Comparison of ENCODE assay signal across 22 cellular contexts in genomic region chr4:119795986-119796578, GRCh38.
DNase-seq lines count a peak whose midpoint lies in the region; ATAC-seq, FAIRE-seq and TF ChIP-seq lines count a peak whose summit lies in the region.
"Had no signal": no experiment of that assay in that cellular context is flagged by ENCODE, and none has a peak within 500 bp of the region (broad histone marks: within the 10 kb centered on the region; RNA-seq: fewer than 3 reads in every experiment).

No MANE protein-coding gene starts in this region.

- no peak overlapping the region for H3K4me3 ChIP-seq in HepG2 (replicated peaks in 1 of 3; ENCODE audit: insufficient read depth in 1 of 3, low read depth in 2 of 3, low read length in 3 of 3)
- H3K4me3 ChIP-seq in right lobe of liver: no peak overlapping the region
- H3K4me3 ChIP-seq in HAP-1: no peak overlapping the region
- H3K4me3 ChIP-seq: BLaER1 treated with 17β-estradiol and CSF1 and Interleukin-3, amounts not matched to agents 10 nM and 100 nM; SJCRH30 had no signal

- no peak for TF ChIP-seq RAD21 in HepG2 (CRISPR knock-in tag; IDR thresholded peaks at IDR 0.05)

- H3K4me1 ChIP-seq in HepG2 (ENCODE audit: insufficient read depth, low read length) (no peaks in the 10 kb centered on the region), right lobe of liver (no peaks in the 10 kb centered on the region), HAP-1 (no peaks in the 10 kb centered on the region)
- H3K4me1 ChIP-seq: BLaER1 treated with 17β-estradiol and CSF1 and Interleukin-3, amounts not matched to agents 10 nM and 100 nM; SJCRH30 had no signal

- H3K36me3 Mint-ChIP-seq in activated T-cell treated with anti-CD3 and anti-CD28 coated beads, Interleukin-2, amount 50 U/mL, for 4 hours (ENCODE audit: insufficient read depth): no peaks in the 10 kb centered on the region
- H3K36me3 Mint-ChIP-seq: CD4-positive, alpha-beta memory T cell had no signal

- H3K79me2 ChIP-seq in HepG2 (ENCODE audit: insufficient read depth, low read length): no peaks in the 10 kb centered on the region

- H3K9ac ChIP-seq in HepG2 (ENCODE audit: insufficient read depth, low read depth, low read length): no peak overlapping the region
- H3K9ac ChIP-seq: BLaER1 treated with 17β-estradiol and CSF1 and Interleukin-3, amounts not matched to agents 10 nM and 100 nM had no signal

- H3K27me3 ChIP-seq in HepG2 (ENCODE audit: control insufficient read depth in 1 of 2, insufficient read depth in 2 of 2, low read length in 2 of 2): no peaks in the 10 kb centered on the region
- no peaks in the 10 kb centered on the region for H3K27me3 ChIP-seq in right lobe of liver
- H3K27me3 ChIP-seq in HAP-1 (ENCODE audit: low read depth): no peaks in the 10 kb centered on the region; the same call in 1 of the 2 replicates
- H3K27me3 ChIP-seq: BLaER1 treated with 17β-estradiol and CSF1 and Interleukin-3, amounts not matched to agents 10 nM and 100 nM; SJCRH30 had no signal

- WGBS in HepG2 (ENCODE audit: low lambda C conversion rate): 14% methylated on average over 3 of the region's 3 CpGs
- 52% methylated on average over 3 of the region's 3 CpGs for WGBS in right lobe of liver (ENCODE audit: insufficient coverage, low coverage, low lambda C conversion rate, missing lambda C conversion rate)

- H3K27ac ChIP-seq in HepG2 (ENCODE audit: extremely low read length, insufficient read depth, low read length): no peak overlapping the region
- no peak overlapping the region for H3K27ac ChIP-seq in right lobe of liver
- H3K27ac ChIP-seq: BLaER1 treated with 17β-estradiol and CSF1 and Interleukin-3, amounts not matched to agents 10 nM and 100 nM; SJCRH30 had no signal

- FAIRE-seq in HepG2 (lab: Jason Lieb, UNC): no peak
- FAIRE-seq: GM18507, H1 had no signal

- no peaks in the 10 kb centered on the region for H3K4me1 Mint-ChIP-seq in activated T-cell treated with anti-CD3 and anti-CD28 coated beads, Interleukin-2, amount 50 U/mL, for 4 hours (ENCODE audit: low read depth)
- H3K4me1 Mint-ChIP-seq: CD4-positive, alpha-beta memory T cell had no signal

- no peak overlapping the region for H3K4me2 ChIP-seq in HepG2 (ENCODE audit: low read depth, low read length)
- H3K4me2 ChIP-seq: BLaER1 treated with 17β-estradiol and CSF1 and Interleukin-3, amounts not matched to agents 10 nM and 100 nM had no signal

- intact Hi-C loops in HepG2 (cut with micrococcal nuclease; ENCODE audit: unreplicated experiment) (no loop called here), right lobe of liver (cut with DNase I) (no loop called here), left colon (cut with DNase I, micrococcal nuclease) (no loop called here)

- no peaks in the 10 kb centered on the region for H3K27me3 Mint-ChIP-seq in activated T-cell treated with anti-CD3 and anti-CD28 coated beads, Interleukin-2, amount 50 U/mL, for 4 hours (ENCODE audit: low read depth)

- no peak for DNase-seq in HepG2 (ENCODE audit: low spot score)
- no peak for DNase-seq in right lobe of liver
- peak; percentile 17 for DNase-seq in fibroblast of gingiva (ENCODE audit: low read depth)
- no peak for DNase-seq in left colon
- no peak for DNase-seq in midbrain (lab: John Stamatoyannopoulos, UW)
- DNase-seq in activated T-cell treated with anti-CD3 and anti-CD28 coated beads, Interleukin-2, amount 50 U/mL, for 4 hours: no peak
- no peak for DNase-seq in HAP-1 (ENCODE audit: low spot score in 2 of 2)
- DNase-seq in SHP77 treated with DMSO at 0.1 percent for 48 hours (lab: John Stamatoyannopoulos, UW): no peak
- DNase-seq: 8988T; Caco-2; CD4-positive, alpha-beta memory T cell; DND-41; GDM1; Kasumi-1; MM.1S; NCI-H1048; NCI-H1417 treated with DMSO at 0.1 percent for 48 hours; NCI-H187; SJCRH30 had no signal

- H3K9me3 Mint-ChIP-seq in activated T-cell treated with anti-CD3 and anti-CD28 coated beads, Interleukin-2, amount 50 U/mL, for 4 hours: no peaks in the 10 kb centered on the region
- H3K9me3 Mint-ChIP-seq: CD4-positive, alpha-beta memory T cell had no signal

- TF ChIP-seq CTCF in HepG2 (CRISPR knock-in tag; IDR thresholded peaks at IDR 0.05) (no peak), right lobe of liver (IDR thresholded peaks at IDR 0.05) (no peak)

- H3K36me3 ChIP-seq in HepG2 (replicated peaks in 1 of 2; ENCODE audit: control insufficient read depth in 1 of 2, insufficient read depth in 2 of 2, low read length in 2 of 2) (no peaks in the 10 kb centered on the region), right lobe of liver (no peaks in the 10 kb centered on the region), HAP-1 (replicated peaks) (no peaks in the 10 kb centered on the region)
- H3K36me3 ChIP-seq: BLaER1 treated with 17β-estradiol and CSF1 and Interleukin-3, amounts not matched to agents 10 nM and 100 nM; SJCRH30 had no signal

- H4K20me1 ChIP-seq in HepG2 (ENCODE audit: insufficient read depth, low read length): no peaks in the 10 kb centered on the region
- H4K20me1 ChIP-seq: BLaER1 treated with 17β-estradiol and CSF1 and Interleukin-3, amounts not matched to agents 10 nM and 100 nM had no signal

- peak; percentile 65 for ATAC-seq in HepG2
- ATAC-seq in right lobe of liver: no peak
- peak; percentile 50 for ATAC-seq in left colon
- ATAC-seq in activated T-cell treated with anti-CD3 and anti-CD28 coated beads, Interleukin-2, amount 50 U/mL, for 4 hours: no peak

- BruUV-seq in HepG2 (replicated peaks; lab: Mats Ljungman, UMichigan): no TSS peak

- TF ChIP-seq EP300 in HepG2 (IDR thresholded peaks at IDR 0.05; ENCODE audit: low read depth in 2 of 2, low read length in 2 of 2) (no peak), HepG2 (CRISPR knock-in tag; IDR thresholded peaks at IDR 0.05; ENCODE audit: borderline replicate concordance) (no peak)

- CTCF ChIA-PET in HepG2 (lab: Yijun Ruan, JAX; ENCODE audit: low intra/inter-chr PET ratio, low total read pairs): no interaction called here

- H3K9me3 ChIP-seq in HepG2 (ENCODE audit: low read length) (no peaks in the 10 kb centered on the region), right lobe of liver (no peaks in the 10 kb centered on the region), HAP-1 (no peaks in the 10 kb centered on the region)
- H3K9me3 ChIP-seq: BLaER1 treated with 17β-estradiol and CSF1 and Interleukin-3, amounts not matched to agents 10 nM and 100 nM; Caco-2; SJCRH30 had no signal

- TF ChIP-seq POLR2A in HepG2 (IDR thresholded peaks at IDR 0.05; ENCODE audit: insufficient read depth in 1 of 2, low read depth in 2 of 2, low read length in 2 of 2) (no peak), right lobe of liver (IDR thresholded peaks at IDR 0.05) (no peak)

- no peak overlapping the region for H2AFZ ChIP-seq in HepG2 (ENCODE audit: low read length)

- in situ Hi-C loops in HepG2 (cut with HindIII; ENCODE audit: extremely low pct_ligation_motif_present, low pct_unique_long_range_greater_than_20kb): no loop called here
- in situ Hi-C loops in HAP-1 (cut with MboI; ENCODE audit: low sequenced_read_pairs): no loop called here

- POLR2A ChIA-PET in HepG2 (lab: Yijun Ruan, JAX): no interaction called here

- no peak overlapping the region for H3K4me3 Mint-ChIP-seq in activated T-cell treated with anti-CD3 and anti-CD28 coated beads, Interleukin-2, amount 50 U/mL, for 4 hours
- H3K4me3 Mint-ChIP-seq: CD4-positive, alpha-beta memory T cell had no signal

TF ChIP-seq in HepG2, 621 proteins besides CTCF, POLR2A, EP300 and RAD21:
- no peak for TF ChIP-seq ZNF839 (CRISPR knock-in tag; IDR thresholded peaks at IDR 0.05; ENCODE audit: borderline replicate concordance)
- no peak for TF ChIP-seq ZBTB25 (CRISPR knock-in tag; IDR thresholded peaks at IDR 0.05)
- TF ChIP-seq E2F5 (CRISPR knock-in tag; conservative IDR thresholded peaks at IDR 0.05): no peak
- TF ChIP-seq ZBTB1 (CRISPR knock-in tag; IDR thresholded peaks at IDR 0.05; ENCODE audit: borderline replicate concordance): no peak

Comparison
In these comparisons a context has a peak if more than half of its experiments do, and no peak if none do; other contexts are left out.
1. ATAC-seq: peak in HepG2 (single experiment) and left colon (single experiment); none in right lobe of liver (0 of 4) and activated T-cell treated with anti-CD3 and anti-CD28 coated beads, Interleukin-2, amount 50 U/mL, for 4 hours (0 of 2).